In the genomic region with DNA sequence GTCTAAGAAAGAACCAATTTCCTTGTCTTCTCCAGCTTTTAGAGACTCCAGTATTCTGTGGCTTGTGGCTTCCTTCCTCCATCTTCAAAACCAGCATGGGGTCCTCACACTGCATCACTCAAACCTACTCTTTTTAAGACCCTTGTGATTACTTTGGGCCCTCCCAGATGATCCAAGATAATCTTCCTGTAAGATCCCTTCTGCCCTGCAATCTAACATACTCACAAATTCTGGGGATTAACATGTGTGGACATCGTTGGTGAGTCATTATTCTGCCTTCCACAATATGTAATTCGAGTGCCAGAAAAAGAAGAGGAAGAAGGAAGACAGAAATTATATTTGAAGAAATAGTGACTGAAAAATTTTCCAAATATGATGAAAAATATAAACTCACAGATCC, we compare ENCODE assay signal across 15 cellular contexts. TPM values are rescaled to one million over a fixed set of nuclear protein-coding genes. Genes with fewer than 3 reads are reported as not detected.
A peak's percentile ranks its signal among the peaks of the same experiment; 100 is the strongest.
DNase-seq lines count a peak whose midpoint lies in the region; ATAC-seq and TF ChIP-seq lines count a peak whose summit lies in the region.
"Had no signal": no experiment of that assay in that cellular context is flagged by ENCODE, and none has a peak within 500 bp of the region (broad histone marks: within the 10 kb centered on the region; RNA-seq: fewer than 3 reads in every experiment).

No MANE protein-coding gene starts in this region.

- intact Hi-C loops in Calu3 (cut with micrococcal nuclease; ENCODE audit: unreplicated experiment): no loop called here
- intact Hi-C loops in IMR-90 (cut with micrococcal nuclease): no loop called here

- H4K20me1 ChIP-seq in IMR-90 (ENCODE audit: insufficient read depth, low read length): no peaks in the 10 kb centered on the region

- no peak overlapping the region for H3K18ac ChIP-seq in IMR-90 (ENCODE audit: low read depth, low read length)

- dilution Hi-C loops in IMR-90 (cut with HindIII; ENCODE audit: low sequenced_read_pairs, unreplicated experiment): no loop called here

- CTCF ChIA-PET in Calu3 (lab: Charles Lee): interaction anchor here (0.6 kb wide), 1 partner anchor 64 kb away, joined by 3 read pairs; no protein-coding TSS in a partner anchor
- CTCF ChIA-PET in IMR-90 (lab: Yijun Ruan, JAX): no interaction called here

- H3K9me3 ChIP-seq in IMR-90 (ENCODE audit: control insufficient read depth, insufficient read depth, low read length): no peaks in the 10 kb centered on the region

- no peaks in the 10 kb centered on the region for H3K4me1 Mint-ChIP-seq in Calu3 (ENCODE audit: low read depth, unreplicated experiment)
- H3K4me1 Mint-ChIP-seq: activated naive CD4-positive, alpha-beta T cell treated with anti-CD3 and anti-CD28 coated beads, Interleukin-2, amount 10 ng/mL, durations not matched to agents 7 days and 5 days; naive thymus-derived CD4-positive, alpha-beta T cell had no signal

- no peak overlapping the region for H4K91ac ChIP-seq in IMR-90 (ENCODE audit: insufficient read depth, low read depth, low read length)

- H2BK20ac ChIP-seq in IMR-90 (ENCODE audit: low read depth, low read length): no peak overlapping the region

- H4K8ac ChIP-seq in IMR-90 (ENCODE audit: low read depth in 2 of 2, low read length in 2 of 2): no peak overlapping the region

- H3K27ac ChIP-seq in IMR-90 (ENCODE audit: insufficient read depth, low read length) (no peak overlapping the region), substantia nigra (ENCODE audit: low read depth, low read length, poor library complexity, severe bottlenecking) (no peak overlapping the region)
- H3K27ac ChIP-seq: BLaER1 treated with 17β-estradiol and CSF1 and Interleukin-3, amounts not matched to agents 10 nM and 100 nM had no signal

- DNase-seq in Calu3: no peak
- DNase-seq in IMR-90: peak; percentile 70
- peak; percentile 19 for DNase-seq in T1000 (lab: John Stamatoyannopoulos, UW)
- DNase-seq in fibroblast of the aortic adventitia (ENCODE audit: low read depth): peak; percentile 44
- no peak for DNase-seq in GM19238 (ENCODE audit: insufficient read length, low spot score)
- no peak for DNase-seq in activated CD4-positive, alpha-beta T cell treated with anti-CD3 and anti-CD28 coated beads, Interleukin-2, amount 50 U/mL, for 48 hours
- DNase-seq in substantia nigra (lab: John Stamatoyannopoulos, UW): no peak
- DNase-seq in middle frontal gyrus (ENCODE audit: extremely low spot score, low spot score): no peak
- DNase-seq: activated naive CD4-positive, alpha-beta T cell treated with anti-CD3 and anti-CD28 coated beads, Interleukin-2, amount 10 ng/mL, durations not matched to agents 7 days and 5 days; cerebellar nuclear complex; hippocampal formation; naive thymus-derived CD4-positive, alpha-beta T cell; NCI-H1092; NCI-H2171 treated with DMSO at 0.1 percent for 48 hours had no signal

- TF ChIP-seq CTCF in Calu3 (IDR thresholded peaks at IDR 0.05; ENCODE audit: unreplicated experiment) (no peak), IMR-90 (conservative IDR thresholded peaks at IDR 0.05; ENCODE audit: low read depth, low read length) (no peak), fibroblast of the aortic adventitia (IDR thresholded peaks at IDR 0.05; ENCODE audit: insufficient read depth, low read length) (no peak)

- H3K4me3 Mint-ChIP-seq in Calu3 (ENCODE audit: low read depth, unreplicated experiment): no peak overlapping the region
- H3K4me3 Mint-ChIP-seq: activated naive CD4-positive, alpha-beta T cell treated with anti-CD3 and anti-CD28 coated beads, Interleukin-2, amount 10 ng/mL, durations not matched to agents 7 days and 5 days; naive thymus-derived CD4-positive, alpha-beta T cell had no signal

- H3K56ac ChIP-seq in IMR-90 (ENCODE audit: extremely low read depth, insufficient read depth, low read length): no peak overlapping the region

- H2BK120ac ChIP-seq in IMR-90 (ENCODE audit: low read depth, low read length): no peak overlapping the region

- POLR2A ChIA-PET in IMR-90 (lab: Charles Lee; ENCODE audit: unreplicated experiment): no interaction called here

- no peaks in the 10 kb centered on the region for H3K4me1 ChIP-seq in IMR-90 (ENCODE audit: control insufficient read depth, insufficient read depth, low read length)

- no peak overlapping the region for H3K9ac ChIP-seq in IMR-90 (ENCODE audit: low read depth, low read length)
- H3K9ac ChIP-seq: BLaER1 treated with 17β-estradiol and CSF1 and Interleukin-3, amounts not matched to agents 10 nM and 100 nM had no signal

- no peak overlapping the region for H2AFZ ChIP-seq in IMR-90 (replicated peaks; ENCODE audit: low read length, poor library complexity)

- no peak for TF ChIP-seq POLR2A in IMR-90 (IDR thresholded peaks at IDR 0.05; ENCODE audit: low read depth, low read length)

- no peaks in the 10 kb centered on the region for H3K36me3 ChIP-seq in IMR-90 (ENCODE audit: control insufficient read depth, insufficient read depth, low read length)

- peak; percentile 81 for ATAC-seq in IMR-90 (ENCODE audit: low read depth)
- ATAC-seq: naive thymus-derived CD4-positive, alpha-beta T cell had no signal

- peak overlapping the region; percentile 53 for H3K27ac Mint-ChIP-seq in Calu3 (ENCODE audit: unreplicated experiment)
- H3K27ac Mint-ChIP-seq: activated naive CD4-positive, alpha-beta T cell treated with anti-CD3 and anti-CD28 coated beads, Interleukin-2, amount 10 ng/mL, durations not matched to agents 7 days and 5 days; naive thymus-derived CD4-positive, alpha-beta T cell had no signal

- in situ Hi-C loops in IMR-90 (cut with MboI; ENCODE audit: low sequenced_read_pairs): no loop called here

- H3K79me1 ChIP-seq in IMR-90 (ENCODE audit: low read depth in 1 of 2, low read length in 2 of 2): no peaks in the 10 kb centered on the region

- no peaks in the 10 kb centered on the region for H3K9me1 ChIP-seq in IMR-90 (ENCODE audit: insufficient read depth, low read length)

- H2BK5ac ChIP-seq in IMR-90 (ENCODE audit: low read depth, low read length, poor library complexity, severe bottlenecking): no peak overlapping the region

- no peak overlapping the region for H3K23ac ChIP-seq in IMR-90 (ENCODE audit: low read depth, low read length)

- H3K4me3 ChIP-seq in IMR-90 (ENCODE audit: insufficient read depth, low read depth, low read length) (no peak overlapping the region), fibroblast of the aortic adventitia (ENCODE audit: low read depth, low read length) (no peak overlapping the region)
- H3K4me3 ChIP-seq: BLaER1 treated with 17β-estradiol and CSF1 and Interleukin-3, amounts not matched to agents 10 nM and 100 nM had no signal

- no peaks in the 10 kb centered on the region for H3K27me3 ChIP-seq in IMR-90 (ENCODE audit: control insufficient read depth, insufficient read depth, low read length)
- H3K27me3 ChIP-seq: BLaER1 treated with 17β-estradiol and CSF1 and Interleukin-3, amounts not matched to agents 10 nM and 100 nM had no signal

- no peak overlapping the region for H2AK9ac ChIP-seq in IMR-90 (replicated peaks; ENCODE audit: low read depth, low read length, poor library complexity)

- H3K9me3 Mint-ChIP-seq in Calu3 (ENCODE audit: low read depth, unreplicated experiment): no peaks in the 10 kb centered on the region
- H3K9me3 Mint-ChIP-seq: activated naive CD4-positive, alpha-beta T cell treated with anti-CD3 and anti-CD28 coated beads, Interleukin-2, amount 10 ng/mL, durations not matched to agents 7 days and 5 days had no signal

- H3K14ac ChIP-seq in IMR-90 (replicated peaks; ENCODE audit: low read depth, low read length): no peak overlapping the region

- no peak overlapping the region for H3K4me2 ChIP-seq in IMR-90 (ENCODE audit: low read depth, low read length)

- H3K27me3 Mint-ChIP-seq in Calu3 (ENCODE audit: unreplicated experiment): no peaks in the 10 kb centered on the region
- H3K27me3 Mint-ChIP-seq: activated naive CD4-positive, alpha-beta T cell treated with anti-CD3 and anti-CD28 coated beads, Interleukin-2, amount 10 ng/mL, durations not matched to agents 7 days and 5 days had no signal

- TF ChIP-seq RAD21 in IMR-90 (IDR thresholded peaks at IDR 0.05; ENCODE audit: low read length): no peak

- BruUV-seq in Calu3 (replicated peaks; lab: Mats Ljungman, UMichigan) (no TSS peak), IMR-90 (replicated peaks; lab: Mats Ljungman, UMichigan) (no TSS peak)

- H4K5ac ChIP-seq in IMR-90 (ENCODE audit: low read depth, low read length): no peak overlapping the region

- no peak overlapping the region for H2AK5ac ChIP-seq in IMR-90 (ENCODE audit: low read depth, low read length)

- H3K36me3 Mint-ChIP-seq in Calu3 (ENCODE audit: insufficient read depth, unreplicated experiment): no peaks in the 10 kb centered on the region
- H3K36me3 Mint-ChIP-seq: activated naive CD4-positive, alpha-beta T cell treated with anti-CD3 and anti-CD28 coated beads, Interleukin-2, amount 10 ng/mL, durations not matched to agents 7 days and 5 days; naive thymus-derived CD4-positive, alpha-beta T cell had no signal

- H2BK15ac ChIP-seq in IMR-90 (ENCODE audit: low read depth, low read length): no peak overlapping the region

- H3K4ac ChIP-seq in IMR-90 (ENCODE audit: low read depth, low read length): no peak overlapping the region

- no CpG with 5 or more reads among the region's 2 CpGs for WGBS in IMR-90 (ENCODE audit: extremely low coverage in 2 of 2, insufficient read length in 1 of 2), 2 experiments

TF ChIP-seq in IMR-90, 13 proteins besides CTCF, POLR2A, EP300 and RAD21:
- TF ChIP-seq CHD1 (IDR thresholded peaks at IDR 0.05; ENCODE audit: low read depth, low read length) (no peak), CEBPB (IDR thresholded peaks at IDR 0.05; ENCODE audit: low read depth, low read length) (0 out of 2 replicates have a peak, but pooled peaks have one; percentile 32), FOS (IDR thresholded peaks at IDR 0.05; ENCODE audit: low read depth, low read length) (peak; percentile 39; the same call in 1 of the 2 replicates)

RNA-seq across cellular contexts. Expression of gene BEND4, which starts 47.9 kb away (rescaled TPM):
- total RNA-seq in Calu3 (2022): not detected in 2 replicates
- not detected in 2 replicates for total RNA-seq in IMR-90 (2012; rRNA removed)
- polyA plus RNA-seq in IMR-90 (2012; rRNA removed): not detected in 2 replicates
- not detected in 2 replicates for polyA plus RNA-seq in IMR-90 (2012; cell fraction: cytosol; rRNA removed)
- polyA plus RNA-seq in IMR-90 (2012; cell fraction: nucleus; rRNA removed; ENCODE audit: low replicate concordance): not detected in 2 replicates
- total RNA-seq in fibroblast of the aortic adventitia (ENCODE audit: low replicate concordance): not detected in 2 replicates
- polyA plus RNA-seq: naive thymus-derived CD4-positive, alpha-beta T cell had no signal

Comparison
In these comparisons a context has a peak if more than half of its experiments do, and no peak if none do; other contexts are left out.
1. DNase-seq: peak in IMR-90 (single experiment), T1000 (single experiment) and fibroblast of the aortic adventitia (single experiment); none in Calu3 (single experiment), GM19238 (single experiment), activated CD4-positive, alpha-beta T cell treated with anti-CD3 and anti-CD28 coated beads, Interleukin-2, amount 50 U/mL, for 48 hours (0 of 2), substantia nigra (0 of 49) and middle frontal gyrus (single experiment).